21 cellular contexts compared by ENCODE assay signal in the genomic region with DNA sequence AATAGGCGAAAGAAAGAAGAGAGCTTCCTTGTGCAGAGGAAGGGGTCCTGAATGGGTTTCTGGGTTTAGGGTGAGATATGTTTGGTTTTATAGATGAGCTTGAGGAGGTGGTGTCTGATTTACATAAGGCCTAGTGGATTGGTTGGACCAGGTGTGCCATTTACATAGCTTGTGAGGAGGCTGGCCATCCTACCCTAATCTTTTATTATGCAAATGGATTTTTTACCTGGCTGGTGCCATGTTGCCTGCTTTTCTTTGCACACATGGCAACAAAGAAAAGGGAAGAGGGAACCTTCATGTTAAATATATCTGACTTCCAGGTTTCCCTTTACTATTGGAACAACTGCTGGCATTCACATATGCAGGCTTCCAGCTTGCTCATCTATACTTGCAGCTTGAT.
A peak's percentile ranks its signal among the peaks of the same experiment; 100 is the strongest.
DNase-seq lines count a peak whose midpoint lies in the region; ATAC-seq lines count a peak whose summit lies in the region.
"Had no signal": no experiment of that assay in that cellular context is flagged by ENCODE, and none has a peak within 500 bp of the region (broad histone marks: within the 10 kb centered on the region; RNA-seq: fewer than 3 reads in every experiment).

No MANE protein-coding gene starts in this region.

- no peaks in the 10 kb centered on the region; the same call in 1 of the 2 replicates for H3K27me3 ChIP-seq in SJCRH30

- no peaks in the 10 kb centered on the region for H3K36me3 ChIP-seq in SJCRH30
- H3K36me3 ChIP-seq: HAP-1 had no signal

- DNase-seq in NCI-H526 (lab: John Stamatoyannopoulos, UW) (peak; percentile 13 to 43), NCI-H526 treated with DMSO at 0.1 percent for 48 hours (lab: John Stamatoyannopoulos, UW) (no peak), NCI-H2029 treated with DMSO at 0.1 percent for 48 hours (lab: John Stamatoyannopoulos, UW) (peak; percentile 27), iPS DF 19.7 (ENCODE audit: low read depth, low spot score) (peak; percentile 42), SJCRH30 (no peak)
- DNase-seq: Calu3; CD8-positive, alpha-beta memory T cell; DMS53; GDM1; IMR-90; NCI-H2081 treated with DMSO at 0.1 percent for 48 hours; NCI-H226; NCI-H510A treated with DMSO at 0.1 percent for 48 hours; NCI-H82; PC-3; Right ventricle myocardium superior had no signal

- H3K9me3 ChIP-seq in SJCRH30 (replicated peaks), result no peaks in the 10 kb centered on the region; the same call in 1 of the 2 replicates
- H3K9me3 ChIP-seq: HAP-1 had no signal

- no peaks in the 10 kb centered on the region for H3K4me1 ChIP-seq in SJCRH30
- H3K4me1 ChIP-seq: HAP-1 had no signal

- no peak overlapping the region for H3K27ac ChIP-seq in SJCRH30
- H3K27ac ChIP-seq: C4-2B, KMS-11 had no signal

- H3K4me3 ChIP-seq in SJCRH30, result no peak overlapping the region
- H3K4me3 ChIP-seq: HAP-1 had no signal

- ATAC-seq in HG02885 (IDR thresholded peaks at IDR 0.05; ENCODE audit: poor library complexity, unreplicated experiment) (no peak), HG02970 (IDR thresholded peaks at IDR 0.05; ENCODE audit: low FRiP score, unreplicated experiment) (no peak)
- ATAC-seq: PC-3 had no signal

Comparison
In these comparisons a context has a peak if more than half of its experiments do, and no peak if none do; other contexts are left out.
1. DNase-seq: peak in NCI-H526 (2 of 2), NCI-H2029 treated with DMSO at 0.1 percent for 48 hours (single experiment) and iPS DF 19.7 (single experiment); none in NCI-H526 treated with DMSO at 0.1 percent for 48 hours (single experiment) and SJCRH30 (0 of 2).